Comparison of ENCODE assay signal across 2 cellular contexts in the genomic region with DNA sequence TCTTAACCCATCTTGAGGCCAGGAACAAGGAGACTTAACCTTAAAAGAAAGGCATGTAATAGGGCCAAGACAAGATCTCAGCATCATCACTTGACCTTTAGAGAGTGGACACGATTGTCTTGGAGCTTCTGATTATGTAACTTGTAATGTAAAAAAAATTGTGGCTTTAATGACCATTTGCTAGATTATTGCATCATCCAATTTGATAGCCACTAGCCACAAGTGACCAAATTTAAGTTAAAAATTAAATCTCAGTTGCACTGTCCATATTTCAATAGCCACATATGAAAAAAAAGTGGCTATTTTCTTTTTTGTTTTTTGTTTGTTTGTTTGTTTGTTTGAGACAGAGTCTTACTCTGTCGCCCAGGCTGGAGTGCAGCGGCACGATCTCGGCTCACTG.
TF ChIP-seq lines count a peak whose summit lies in the region.

No MANE protein-coding gene starts in this region.

TF ChIP-seq in HepG2, 621 proteins besides CTCF, POLR2A, EP300 and RAD21:
- no peak for TF ChIP-seq CBX1 (IDR thresholded peaks at IDR 0.05; ENCODE audit: low read depth)
- no peak for TF ChIP-seq ZNF772 (CRISPR knock-in tag; IDR thresholded peaks at IDR 0.05)
- 0 out of 2 replicates have a peak, but pooled peaks have one; percentile 23 for TF ChIP-seq ATF7 (IDR thresholded peaks at IDR 0.05)
- TF ChIP-seq ATF7 (CRISPR knock-in tag; IDR thresholded peaks at IDR 0.05), result no peak
- TF ChIP-seq PHF5A (CRISPR knock-in tag; IDR thresholded peaks at IDR 0.05; ENCODE audit: low read depth, unreplicated experiment), result no peak
- peak; percentile 24; the same call in 1 of the 2 replicates for TF ChIP-seq CEBPB (IDR thresholded peaks at IDR 0.05; ENCODE audit: borderline replicate concordance, low read depth, low read length)
- no peak for TF ChIP-seq ZMAT3 (CRISPR knock-in tag; conservative IDR thresholded peaks at IDR 0.05)
- TF ChIP-seq, protein P1, sequence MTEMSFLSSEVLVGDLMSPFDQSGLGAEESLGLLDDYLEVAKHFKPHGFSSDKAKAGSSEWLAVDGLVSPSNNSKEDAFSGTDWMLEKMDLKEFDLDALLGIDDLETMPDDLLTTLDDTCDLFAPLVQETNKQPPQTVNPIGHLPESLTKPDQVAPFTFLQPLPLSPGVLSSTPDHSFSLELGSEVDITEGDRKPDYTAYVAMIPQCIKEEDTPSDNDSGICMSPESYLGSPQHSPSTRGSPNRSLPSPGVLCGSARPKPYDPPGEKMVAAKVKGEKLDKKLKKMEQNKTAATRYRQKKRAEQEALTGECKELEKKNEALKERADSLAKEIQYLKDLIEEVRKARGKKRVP (CRISPR knock-in tag; IDR thresholded peaks at IDR 0.05), result 0 out of 4 replicates have a peak, but pooled peaks have one; percentile 24 to 36
- no peak for TF ChIP-seq ZSCAN9 (CRISPR knock-in tag; IDR thresholded peaks at IDR 0.05; ENCODE audit: borderline replicate concordance)

TF ChIP-seq in IMR-90, 13 proteins besides CTCF, POLR2A, EP300 and RAD21:
- TF ChIP-seq MAZ (IDR thresholded peaks at IDR 0.05; ENCODE audit: borderline replicate concordance, low read depth, low read length) (no peak), CEBPB (IDR thresholded peaks at IDR 0.05; ENCODE audit: low read depth, low read length) (peak; percentile 72)
